In genomic region chr2:170235860-170236638, GRCh38 we compare ENCODE assay signal across 9 cellular contexts. TPM values are rescaled to one million over a fixed set of nuclear protein-coding genes. Genes with fewer than 3 reads are reported as not detected.
A peak's percentile ranks its signal among the peaks of the same experiment; 100 is the strongest.
DNase-seq lines count a peak whose midpoint lies in the region; ATAC-seq lines count a peak whose summit lies in the region.
"Had no signal": no experiment of that assay in that cellular context is flagged by ENCODE, and none has a peak within 500 bp of the region (broad histone marks: within the 10 kb centered on the region; RNA-seq: fewer than 3 reads in every experiment).

No MANE protein-coding gene starts in this region.

- in situ Hi-C loops in Caki2 (cut with HindIII; ENCODE audit: low pct_unique_long_range_greater_than_20kb, low sequenced_read_pairs): no loop called here

- no peak overlapping the region for H3K4me3 Mint-ChIP-seq in activated CD8-positive, alpha-beta T cell treated with anti-CD3 and anti-CD28 coated beads, Interleukin-2, amount 10 ng/mL, durations not matched to agents 7 days and 5 days
- no peak overlapping the region for H3K4me3 Mint-ChIP-seq in immature natural killer cell
- H3K4me3 Mint-ChIP-seq: T-helper 1 cell treated with Interleukin-12 subunit alpha and Interleukin-12 subunit beta and Interleukin-4 antibody, amounts not matched to agents 30 μg/mL and 1 μg/mL, for 36 hours had no signal

- H3K9me3 Mint-ChIP-seq in activated CD8-positive, alpha-beta T cell treated with anti-CD3 and anti-CD28 coated beads, Interleukin-2, amount 10 ng/mL, durations not matched to agents 7 days and 5 days (ENCODE audit: insufficient read depth): no peaks in the 10 kb centered on the region
- no peaks in the 10 kb centered on the region for H3K9me3 Mint-ChIP-seq in immature natural killer cell
- H3K9me3 Mint-ChIP-seq: T-helper 1 cell treated with Interleukin-12 subunit alpha and Interleukin-12 subunit beta and Interleukin-4 antibody, amounts not matched to agents 30 μg/mL and 1 μg/mL, for 36 hours had no signal

- no peaks in the 10 kb centered on the region for H3K4me1 Mint-ChIP-seq in activated CD8-positive, alpha-beta T cell treated with anti-CD3 and anti-CD28 coated beads, Interleukin-2, amount 10 ng/mL, durations not matched to agents 7 days and 5 days (ENCODE audit: low read depth)
- no peaks in the 10 kb centered on the region for H3K4me1 Mint-ChIP-seq in immature natural killer cell

- ATAC-seq in activated CD8-positive, alpha-beta T cell treated with anti-CD3 and anti-CD28 coated beads, Interleukin-2, amount 10 ng/mL, durations not matched to agents 7 days and 5 days: no peak
- no peak for ATAC-seq in GM19395 (IDR thresholded peaks at IDR 0.05; ENCODE audit: unreplicated experiment)
- ATAC-seq in HG02798 (IDR thresholded peaks at IDR 0.05; ENCODE audit: poor library complexity, unreplicated experiment): no peak

- CTCF ChIA-PET in activated CD8-positive, alpha-beta T cell treated with anti-CD3 and anti-CD28 coated beads, Interleukin-2, amount 10 ng/mL, durations not matched to agents 7 days and 5 days (lab: Charles Lee): interaction anchor here (0.7 to 3.0 kb wide), 12 partner anchors 10 to 637 kb away, joined by 3 to 11 read pairs (median 4); partner anchors contain the start of gene GAD1

- no peaks in the 10 kb centered on the region for H3K36me3 Mint-ChIP-seq in activated CD8-positive, alpha-beta T cell treated with anti-CD3 and anti-CD28 coated beads, Interleukin-2, amount 10 ng/mL, durations not matched to agents 7 days and 5 days (ENCODE audit: low read depth)
- H3K36me3 Mint-ChIP-seq in immature natural killer cell: no peaks in the 10 kb centered on the region

- no peak overlapping the region for H3K27ac Mint-ChIP-seq in activated CD8-positive, alpha-beta T cell treated with anti-CD3 and anti-CD28 coated beads, Interleukin-2, amount 10 ng/mL, durations not matched to agents 7 days and 5 days
- no peak overlapping the region for H3K27ac Mint-ChIP-seq in immature natural killer cell
- H3K27ac Mint-ChIP-seq: T-helper 1 cell treated with Interleukin-12 subunit alpha and Interleukin-12 subunit beta and Interleukin-4 antibody, amounts not matched to agents 30 μg/mL and 1 μg/mL, for 36 hours had no signal

- DNase-seq in Caki2 (ENCODE audit: low read depth) (peak; percentile 20), H4 (ENCODE audit: low spot score) (peak; percentile 37), NCI-H2227 (lab: John Stamatoyannopoulos, UW; ENCODE audit: unreplicated experiment) (peak; percentile 96), immature natural killer cell (peak; percentile 4 to 21 (median 11)), ecto neural progenitor cell (ENCODE audit: low spot score) (no peak)
- peak; percentile 36 for DNase-seq in activated CD8-positive, alpha-beta T cell treated with anti-CD3 and anti-CD28 coated beads, Interleukin-2, amount 10 ng/mL, durations not matched to agents 7 days and 5 days

- POLR2A ChIA-PET in activated CD8-positive, alpha-beta T cell treated with anti-CD3 and anti-CD28 coated beads, Interleukin-2, amount 10 ng/mL, durations not matched to agents 7 days and 5 days (lab: Charles Lee): no interaction called here

- peaks cover 27% of the 10 kb centered on the region for H3K27me3 Mint-ChIP-seq in activated CD8-positive, alpha-beta T cell treated with anti-CD3 and anti-CD28 coated beads, Interleukin-2, amount 10 ng/mL, durations not matched to agents 7 days and 5 days (ENCODE audit: low read depth)
- peaks cover 0 to 1% (median 0%) of the 10 kb centered on the region in 3 donors for H3K27me3 Mint-ChIP-seq in immature natural killer cell (ENCODE audit: low read depth in 3 of 3)

RNA-seq across cellular contexts. Expression of gene MYO3B, which starts 58.1 kb away (rescaled TPM):
- total RNA-seq in Caki2 (2014; rRNA removed; shearing (Covaris generic); ENCODE audit: low replicate concordance): 0.07 TPM in 1 of 2 replicates, not detected in the other
- total RNA-seq in H4 (2014; rRNA removed; shearing (Covaris generic)): 0.10 TPM in 1 of 2 replicates, not detected in the other
- under 1 TPM; 0.05 to 0.23 TPM for total RNA-seq in activated CD8-positive, alpha-beta T cell treated with anti-CD3 and anti-CD28 coated beads, Interleukin-2, amount 10 ng/mL, durations not matched to agents 7 days and 5 days
- polyA plus RNA-seq in immature natural killer cell: not detected
